9 cellular contexts compared by ENCODE assay signal in the genomic region with DNA sequence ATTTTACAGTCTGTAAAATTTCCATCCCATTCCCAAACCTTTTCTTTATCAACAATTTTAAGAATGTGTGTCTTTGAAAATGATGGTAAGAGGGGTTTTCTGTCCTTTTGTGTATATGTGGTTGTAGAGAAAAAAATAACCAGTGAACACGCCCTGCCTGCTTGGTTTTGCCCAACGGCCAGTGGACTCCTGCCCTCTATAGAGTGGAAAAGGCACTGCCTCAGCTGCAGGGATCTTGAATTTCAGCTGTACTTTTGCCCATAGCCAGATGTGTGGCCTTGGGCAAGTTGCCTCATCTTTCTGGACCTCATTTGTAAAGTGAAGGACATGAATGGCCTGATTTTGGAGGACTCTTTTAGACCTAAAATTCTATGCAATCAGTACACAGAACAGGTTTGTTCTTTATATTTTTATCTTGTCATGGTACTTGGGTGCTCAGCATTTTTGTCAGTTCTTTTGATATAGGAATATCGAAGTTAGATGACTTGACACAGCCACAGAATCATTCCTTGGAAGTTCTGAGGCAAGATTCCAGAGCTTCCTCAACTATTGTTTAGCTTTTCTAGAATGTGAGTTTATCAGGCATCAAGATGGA.
A peak's percentile ranks its signal among the peaks of the same experiment; 100 is the strongest.
DNase-seq lines count a peak whose midpoint lies in the region; TF ChIP-seq lines count a peak whose summit lies in the region.
"Had no signal": no experiment of that assay in that cellular context is flagged by ENCODE, and none has a peak within 500 bp of the region (broad histone marks: within the 10 kb centered on the region; RNA-seq: fewer than 3 reads in every experiment).

No MANE protein-coding gene starts in this region.

- no peaks in the 10 kb centered on the region for H3K4me1 Mint-ChIP-seq in activated T-helper 1 cell treated with anti-CD3 and anti-CD28 coated beads, Interleukin-12 subunit alpha, Interleukin-12 subunit beta, Interleukin-2, Interleukin-4 antibody, amounts not matched to agents 30 ng/mL and 10 ng/mL and 1 ng/mL, durations not matched to agents 14 hours and 24 hours and 36 hours (ENCODE audit: low read depth)

- H3K27me3 Mint-ChIP-seq in activated T-helper 1 cell treated with anti-CD3 and anti-CD28 coated beads, Interleukin-12 subunit alpha, Interleukin-12 subunit beta, Interleukin-2, Interleukin-4 antibody, amounts not matched to agents 30 ng/mL and 10 ng/mL and 1 ng/mL, durations not matched to agents 14 hours and 24 hours and 36 hours (ENCODE audit: insufficient read depth) = peaks cover 12% of the 10 kb centered on the region

- no peaks in the 10 kb centered on the region for H3K27me3 ChIP-seq in effector memory CD4-positive, alpha-beta T cell (replicated peaks; ENCODE audit: control insufficient read depth, insufficient read depth, low read length, poor library complexity, severe bottlenecking)
- H3K27me3 ChIP-seq: upper lobe of left lung had no signal

- no peaks in the 10 kb centered on the region for H3K4me1 ChIP-seq in effector memory CD4-positive, alpha-beta T cell (ENCODE audit: control insufficient read depth, insufficient read depth, low read length, poor library complexity, severe bottlenecking)
- H3K4me1 ChIP-seq: upper lobe of left lung had no signal

- no peaks in the 10 kb centered on the region for H3K36me3 Mint-ChIP-seq in activated T-helper 1 cell treated with anti-CD3 and anti-CD28 coated beads, Interleukin-12 subunit alpha, Interleukin-12 subunit beta, Interleukin-2, Interleukin-4 antibody, amounts not matched to agents 30 ng/mL and 10 ng/mL and 1 ng/mL, durations not matched to agents 14 hours and 24 hours and 36 hours (ENCODE audit: low read depth)

- no peaks in the 10 kb centered on the region for H3K9me3 Mint-ChIP-seq in activated T-helper 1 cell treated with anti-CD3 and anti-CD28 coated beads, Interleukin-12 subunit alpha, Interleukin-12 subunit beta, Interleukin-2, Interleukin-4 antibody, amounts not matched to agents 30 ng/mL and 10 ng/mL and 1 ng/mL, durations not matched to agents 14 hours and 24 hours and 36 hours

- intact Hi-C loops in activated T-helper 1 cell treated with anti-CD3 and anti-CD28 coated beads, Interleukin-12 subunit alpha, Interleukin-12 subunit beta, Interleukin-2, Interleukin-4 antibody, amounts not matched to agents 30 ng/mL and 10 ng/mL and 1 ng/mL, durations not matched to agents 14 hours and 24 hours and 36 hours (cut with micrococcal nuclease) = no loop called here

- H3K27ac Mint-ChIP-seq in activated T-helper 1 cell treated with anti-CD3 and anti-CD28 coated beads, Interleukin-12 subunit alpha, Interleukin-12 subunit beta, Interleukin-2, Interleukin-4 antibody, amounts not matched to agents 30 ng/mL and 10 ng/mL and 1 ng/mL, durations not matched to agents 14 hours and 24 hours and 36 hours = no peak overlapping the region

- in situ Hi-C loops in GM13976 (cut with MboI; ENCODE audit: low sequenced_read_pairs, unreplicated experiment) = no loop called here

- no peak overlapping the region for H3K4me3 ChIP-seq in effector memory CD4-positive, alpha-beta T cell (ENCODE audit: insufficient read depth, low read depth, low read length, poor library complexity, severe bottlenecking)
- H3K4me3 ChIP-seq: upper lobe of left lung had no signal

- H3K9me3 ChIP-seq in effector memory CD4-positive, alpha-beta T cell (ENCODE audit: control insufficient read depth, low read length) = no peaks in the 10 kb centered on the region
- H3K9me3 ChIP-seq: upper lobe of left lung had no signal

- no peak overlapping the region for H3K4me3 Mint-ChIP-seq in activated T-helper 1 cell treated with anti-CD3 and anti-CD28 coated beads, Interleukin-12 subunit alpha, Interleukin-12 subunit beta, Interleukin-2, Interleukin-4 antibody, amounts not matched to agents 30 ng/mL and 10 ng/mL and 1 ng/mL, durations not matched to agents 14 hours and 24 hours and 36 hours

- no peaks in the 10 kb centered on the region for H3K36me3 ChIP-seq in effector memory CD4-positive, alpha-beta T cell (ENCODE audit: control insufficient read depth, insufficient read depth, low read length)
- H3K36me3 ChIP-seq: upper lobe of left lung had no signal

- peak; percentile 29 for TF ChIP-seq CTCF in GM13976 (IDR thresholded peaks at IDR 0.05; ENCODE audit: borderline replicate concordance, control extremely low read depth, extremely low read depth, insufficient read depth, missing control alignments)

- DNase-seq in Ammon's horn (ENCODE audit: low spot score) (peak; percentile 67), GM13976 (ENCODE audit: low spot score) (peak; percentile 60), NCI-H526 (lab: John Stamatoyannopoulos, UW) (peak; percentile 9 to 55), dermis microvascular lymphatic vessel endothelial cell (ENCODE audit: low read depth in 2 of 2) (peak; percentile 38 to 55), nucleus accumbens (lab: John Stamatoyannopoulos, UW) (peak in 32 of 56 donors; percentile 7 to 63 (median 38)), NCI-H128 (lab: John Stamatoyannopoulos, UW; ENCODE audit: unreplicated experiment) (no peak)
- DNase-seq in effector memory CD4-positive, alpha-beta T cell = no peak
- DNase-seq in activated T-helper 1 cell treated with anti-CD3 and anti-CD28 coated beads, Interleukin-12 subunit alpha, Interleukin-12 subunit beta, Interleukin-2, Interleukin-4 antibody, amounts not matched to agents 30 ng/mL and 10 ng/mL and 1 ng/mL, durations not matched to agents 14 hours and 24 hours and 36 hours (ENCODE audit: low spot score) = no peak
- DNase-seq: upper lobe of left lung had no signal

- no peak overlapping the region for H3K27ac ChIP-seq in effector memory CD4-positive, alpha-beta T cell (ENCODE audit: insufficient read depth, low read length, poor library complexity, severe bottlenecking)
- H3K27ac ChIP-seq: upper lobe of left lung had no signal

Comparison
In these comparisons a context has a peak if more than half of its experiments do, and no peak if none do; other contexts are left out.
1. DNase-seq: peak in Ammon's horn (single experiment), GM13976 (single experiment), NCI-H526 (2 of 2), dermis microvascular lymphatic vessel endothelial cell (2 of 2) and nucleus accumbens (32 of 56); none in effector memory CD4-positive, alpha-beta T cell (0 of 3), activated T-helper 1 cell treated with anti-CD3 and anti-CD28 coated beads, Interleukin-12 subunit alpha, Interleukin-12 subunit beta, Interleukin-2, Interleukin-4 antibody, amounts not matched to agents 30 ng/mL and 10 ng/mL and 1 ng/mL, durations not matched to agents 14 hours and 24 hours and 36 hours (single experiment) and NCI-H128 (single experiment).